21 cellular contexts compared by ENCODE assay signal in the genomic region with DNA sequence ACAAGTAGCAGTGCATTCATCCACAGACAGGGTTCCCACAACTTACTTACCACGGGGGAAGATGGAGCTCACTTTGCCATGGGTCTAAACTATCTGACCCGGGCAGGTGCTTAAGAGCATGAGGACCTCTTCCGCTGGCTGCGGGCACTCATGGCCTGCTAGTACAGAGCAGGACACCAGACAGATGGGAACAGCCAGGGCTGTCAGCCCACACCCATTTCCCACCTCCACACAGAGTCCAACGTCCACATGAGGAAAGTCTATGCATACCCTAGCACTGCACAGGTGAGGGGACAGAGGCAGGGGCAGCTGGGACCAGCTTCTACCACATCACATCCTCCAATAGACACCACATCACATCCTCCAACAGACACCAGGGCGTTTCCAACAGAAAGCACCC. TPM values are rescaled to one million over a fixed set of nuclear protein-coding genes. Genes with fewer than 3 reads are reported as not detected.
A peak's percentile ranks its signal among the peaks of the same experiment; 100 is the strongest.
DNase-seq lines count a peak whose midpoint lies in the region; ATAC-seq, FAIRE-seq and TF ChIP-seq lines count a peak whose summit lies in the region.
"Had no signal": no experiment of that assay in that cellular context is flagged by ENCODE, and none has a peak within 500 bp of the region (broad histone marks: within the 10 kb centered on the region; RNA-seq: fewer than 3 reads in every experiment).

No MANE protein-coding gene starts in this region.

- no peak for TF ChIP-seq POLR2A in GM18505 (IDR thresholded peaks at IDR 0.05; ENCODE audit: borderline replicate concordance, extremely low read depth, insufficient read depth, insufficient read length)

- H3K4me1 ChIP-seq in small intestine (ENCODE audit: control insufficient read depth in 2 of 2, insufficient read depth in 1 of 2, low read depth in 1 of 2, low read length in 1 of 2) (no peaks in the 10 kb centered on the region), aorta (ENCODE audit: control insufficient read depth in 1 of 2, insufficient read depth in 2 of 2, low read length in 2 of 2) (no peaks in the 10 kb centered on the region)
- H3K4me1 ChIP-seq: Caco-2, HAP-1 had no signal

- H3K27me3 Mint-ChIP-seq in CD14-positive monocyte (ENCODE audit: low read depth in 3 of 3) = peaks cover 0 to 2% (median 2%) of the 10 kb centered on the region in 3 donors
- H3K27me3 Mint-ChIP-seq in T-helper 2 cell treated with Interferon-gamma antibody and Interleukin-4, amounts not matched to agents 5 μg/mL and 100 μg/mL, for 36 hours (ENCODE audit: low read depth) = no peaks in the 10 kb centered on the region
- H3K27me3 Mint-ChIP-seq: CD4-positive, CD25-positive, alpha-beta regulatory T cell had no signal

- no peak for TF ChIP-seq CTCF in CD14-positive monocyte (IDR thresholded peaks at IDR 0.05)

- peak; percentile 37 for DNase-seq in CD14-positive monocyte (ENCODE audit: low spot score)
- no peak for DNase-seq in left lobe of liver (ENCODE audit: low spot score)
- peak; percentile 6 for DNase-seq in small intestine
- peak in 1 of 2 donors; percentile 56 for DNase-seq in aorta
- DNase-seq in GM03348 (ENCODE audit: low spot score) = no peak
- DNase-seq in T-helper 2 cell treated with Interferon-gamma antibody and Interleukin-4, amounts not matched to agents 5 μg/mL and 100 μg/mL, for 36 hours (ENCODE audit: low spot score) = no peak
- DNase-seq: 8988T; C1 segment of cervical spinal cord; Caco-2; CD4-positive, CD25-positive, alpha-beta regulatory T cell; CD8-positive, alpha-beta T cell; DMS153; DMS79; EL; GDM1; GOT3; HFFc6 had no signal

- peaks cover 0 to 2% (median 0%) of the 10 kb centered on the region in 7 donors for H3K9me3 Mint-ChIP-seq in CD14-positive monocyte
- H3K9me3 Mint-ChIP-seq in T-helper 2 cell treated with Interferon-gamma antibody and Interleukin-4, amounts not matched to agents 5 μg/mL and 100 μg/mL, for 36 hours = no peaks in the 10 kb centered on the region
- H3K9me3 Mint-ChIP-seq: CD4-positive, CD25-positive, alpha-beta regulatory T cell; CD8-positive, alpha-beta T cell; HFFc6 had no signal

- H3K4me3 ChIP-seq in small intestine (ENCODE audit: low read depth in 1 of 2, low read length in 2 of 2) = no peak overlapping the region
- H3K4me3 ChIP-seq in aorta (ENCODE audit: low read length in 2 of 2) = no peak overlapping the region
- H3K4me3 ChIP-seq: HAP-1 had no signal

- H3K4me3 Mint-ChIP-seq in CD14-positive monocyte = no peak overlapping the region
- H3K4me3 Mint-ChIP-seq in T-helper 2 cell treated with Interferon-gamma antibody and Interleukin-4, amounts not matched to agents 5 μg/mL and 100 μg/mL, for 36 hours = no peak overlapping the region
- H3K4me3 Mint-ChIP-seq: CD4-positive, CD25-positive, alpha-beta regulatory T cell; CD8-positive, alpha-beta T cell; HFFc6 had no signal

- no peaks in the 10 kb centered on the region for H3K4me1 Mint-ChIP-seq in CD14-positive monocyte
- H3K4me1 Mint-ChIP-seq in T-helper 2 cell treated with Interferon-gamma antibody and Interleukin-4, amounts not matched to agents 5 μg/mL and 100 μg/mL, for 36 hours (ENCODE audit: low read depth) = no peaks in the 10 kb centered on the region
- H3K4me1 Mint-ChIP-seq: CD4-positive, CD25-positive, alpha-beta regulatory T cell had no signal

- H3K36me3 ChIP-seq in small intestine (ENCODE audit: control insufficient read depth in 2 of 2, insufficient read depth in 2 of 2, low read length in 2 of 2) (peaks cover 0 to 8% of the 10 kb centered on the region in 2 donors), aorta (ENCODE audit: control insufficient read depth in 1 of 2, insufficient read depth in 2 of 2, low read length in 1 of 2) (peaks cover 0 to 5% of the 10 kb centered on the region in 2 donors)

- FAIRE-seq in small intestine (lab: Jason Lieb, UNC) = no peak
- FAIRE-seq: GM12891, H54 had no signal

- intact Hi-C loops in CD14-positive monocyte (cut with micrococcal nuclease) = no loop called here
- intact Hi-C loops in aorta (cut with DNase I) = no loop called here

- H3K9me3 ChIP-seq in small intestine (ENCODE audit: control insufficient read depth, low read depth) (no peaks in the 10 kb centered on the region), aorta (ENCODE audit: control insufficient read depth, low read length) (no peaks in the 10 kb centered on the region)
- H3K9me3 ChIP-seq: Caco-2, HAP-1 had no signal

- peak; percentile 29 for ATAC-seq in left lobe of liver
- ATAC-seq in aorta (ENCODE audit: low FRiP score) = peak; percentile 30
- no peak for ATAC-seq in GM18505 (IDR thresholded peaks at IDR 0.05; ENCODE audit: unreplicated experiment)
- ATAC-seq: CD8-positive, alpha-beta T cell had no signal

- H3K27me3 ChIP-seq in small intestine (ENCODE audit: control insufficient read depth in 2 of 2, insufficient read depth in 2 of 2, low read length in 2 of 2) (no peaks in the 10 kb centered on the region), aorta (ENCODE audit: control insufficient read depth in 1 of 2, insufficient read depth in 2 of 2, low read length in 1 of 2) (no peaks in the 10 kb centered on the region)

- peaks cover 67 to 69% of the 10 kb centered on the region in 2 donors for H3K36me3 Mint-ChIP-seq in CD14-positive monocyte
- H3K36me3 Mint-ChIP-seq in T-helper 2 cell treated with Interferon-gamma antibody and Interleukin-4, amounts not matched to agents 5 μg/mL and 100 μg/mL, for 36 hours (ENCODE audit: low read depth) = peaks cover 12% of the 10 kb centered on the region

- H3K27ac ChIP-seq in small intestine (ENCODE audit: low read depth in 1 of 2, low read length in 1 of 2) (no peak overlapping the region), aorta (ENCODE audit: low read depth in 1 of 2, low read length in 2 of 2) (no peak overlapping the region)

- 67 to 87% (median 81%) methylated on average over 6 of the region's 6 CpGs for WGBS in small intestine, 3 donors
- 83 to 89% methylated on average over 6 of the region's 6 CpGs for WGBS in aorta, 2 donors

- H3K27ac Mint-ChIP-seq in CD14-positive monocyte = no peak overlapping the region
- H3K27ac Mint-ChIP-seq in T-helper 2 cell treated with Interferon-gamma antibody and Interleukin-4, amounts not matched to agents 5 μg/mL and 100 μg/mL, for 36 hours = no peak overlapping the region
- H3K27ac Mint-ChIP-seq: CD8-positive, alpha-beta T cell; HFFc6 had no signal

RNA-seq across cellular contexts. Expression of a gene that starts 35.8 kb away (rescaled TPM):
- polyA plus RNA-seq in CD14-positive monocyte (under 1 TPM; 0.19 to 0.74 TPM), small intestine (1 to 10 TPM; 3.6 to 4.5 (median 4.1) TPM), aorta (1 to 10 TPM; 2.6 to 5.9 TPM)
- total RNA-seq in left lobe of liver (3.2 TPM), aorta (10 to 100 TPM in 1 of 2 donors, 1 to 10 TPM in 1; 9.0 to 11.5 TPM)

RNA-seq across cellular contexts. Expression of a gene that starts 38.9 kb away (rescaled TPM):
- polyA plus RNA-seq in CD14-positive monocyte (1 to 10 TPM; 1.4 to 3.8 TPM), small intestine (10 to 100 TPM in 1 of 3 donors, 1 to 10 TPM in 2; 2.2 to 10.6 (median 2.9) TPM), aorta (10 to 100 TPM; 25.5 to 38.9 TPM)
- total RNA-seq in left lobe of liver (10.5 TPM), aorta (10 to 100 TPM; 56.8 to 59.8 TPM)

Comparison
In these comparisons a context has a peak if more than half of its experiments do, and no peak if none do; other contexts are left out.
1. DNase-seq: peak in CD14-positive monocyte (single experiment) and small intestine (single experiment); none in left lobe of liver (single experiment), GM03348 (single experiment) and T-helper 2 cell treated with Interferon-gamma antibody and Interleukin-4, amounts not matched to agents 5 μg/mL and 100 μg/mL, for 36 hours (single experiment).